ENCODE assay signal across 9 cellular contexts in the genomic region with DNA sequence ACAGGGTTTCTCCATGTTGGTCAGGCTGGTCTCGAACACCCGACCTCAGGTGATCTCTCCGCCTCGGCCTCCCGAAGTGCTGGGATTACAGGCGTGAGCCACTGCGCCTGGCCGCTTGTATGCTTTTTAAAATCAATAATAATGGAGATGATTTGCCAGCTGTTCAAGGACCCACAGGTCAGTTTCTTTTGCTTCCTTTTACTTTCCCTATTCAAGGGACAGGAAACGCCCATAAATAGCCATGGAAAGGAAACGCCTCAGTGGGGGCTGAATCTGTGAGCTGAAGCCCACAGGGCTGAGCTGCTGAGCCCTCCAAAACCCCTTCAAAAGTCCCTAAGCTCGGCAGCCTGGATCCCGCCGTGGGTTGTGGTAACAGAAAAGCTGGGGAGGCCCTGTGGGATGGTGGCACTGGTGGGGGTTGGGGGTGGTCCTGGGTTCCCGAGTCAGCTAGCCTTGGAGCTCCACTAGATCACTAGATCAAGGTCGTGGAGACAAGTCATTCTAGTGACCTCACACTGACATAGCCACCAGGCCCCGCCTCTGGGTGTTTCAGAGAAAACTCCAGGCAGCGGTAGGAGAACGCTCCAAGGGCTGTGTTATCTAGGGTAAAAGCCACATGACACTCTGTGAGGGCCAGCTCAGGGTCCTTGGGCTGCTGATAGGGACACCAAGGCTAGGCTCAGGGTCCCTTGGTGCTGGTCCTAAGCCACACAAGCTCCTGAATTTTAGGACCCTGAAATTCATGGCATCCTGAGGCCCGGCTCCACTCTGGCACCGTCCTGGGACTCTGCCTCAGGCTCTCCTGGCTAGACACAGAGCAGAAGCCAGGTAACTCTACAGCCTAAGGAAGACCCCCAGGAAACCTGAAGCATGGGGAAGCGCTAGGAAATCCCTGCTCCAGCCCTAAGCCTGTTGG. TPM values are rescaled to one million over a fixed set of nuclear protein-coding genes. Genes with fewer than 3 reads are reported as not detected.
A peak's percentile ranks its signal among the peaks of the same experiment; 100 is the strongest.
DNase-seq lines count a peak whose midpoint lies in the region; ATAC-seq, FAIRE-seq and TF ChIP-seq lines count a peak whose summit lies in the region.
"Had no signal": no experiment of that assay in that cellular context is flagged by ENCODE, and none has a peak within 500 bp of the region (broad histone marks: within the 10 kb centered on the region; RNA-seq: fewer than 3 reads in every experiment).

No MANE protein-coding gene starts in this region.

- BruUV-seq in K562 (replicated peaks; lab: Mats Ljungman, UMichigan): TSS peak; percentile 73

- TF ChIP-seq POLR2A in K562 (conservative IDR thresholded peaks at IDR 0.05): peak; percentile 74

- peak overlapping the region; percentile 85 to 88 for H3K9ac ChIP-seq in K562 (ENCODE audit: insufficient read depth in 1 of 2, low read depth in 2 of 2, low read length in 2 of 2)
- H3K9ac ChIP-seq in smooth muscle cell (ENCODE audit: low read depth): peak overlapping the region; percentile 23

- H3K36me3 ChIP-seq in GM23338 (ENCODE audit: insufficient read depth): no peaks in the 10 kb centered on the region
- no peaks in the 10 kb centered on the region for H3K36me3 ChIP-seq in K562 (ENCODE audit: control insufficient read depth, insufficient read depth, low read length)
- no peaks in the 10 kb centered on the region for H3K36me3 ChIP-seq in left lung
- no peaks in the 10 kb centered on the region for H3K36me3 ChIP-seq in smooth muscle cell (ENCODE audit: low read depth)

- CTCF ChIA-PET in K562 (lab: Yijun Ruan, JAX; ENCODE audit: low intra/inter-chr PET ratio): interaction anchor here (0.8 kb wide), 1 partner anchor 18 kb away, joined by 3 read pairs; no protein-coding TSS in a partner anchor

- H2AFZ ChIP-seq in GM23338 (peak overlapping the region; percentile 87), K562 (ENCODE audit: low read depth, low read length) (peak overlapping the region; percentile 83), smooth muscle cell (ENCODE audit: low read depth) (peak overlapping the region; percentile 84)

- no peaks in the 10 kb centered on the region for H4K20me1 ChIP-seq in GM23338 (replicated peaks; ENCODE audit: insufficient read depth)
- H4K20me1 ChIP-seq in K562 (replicated peaks; ENCODE audit: control insufficient read depth, insufficient read depth, low read length): no peaks in the 10 kb centered on the region
- H4K20me1 ChIP-seq in smooth muscle cell (ENCODE audit: low read depth): no peaks in the 10 kb centered on the region

- no peaks in the 10 kb centered on the region for H3K9me1 ChIP-seq in K562 (ENCODE audit: control insufficient read depth, insufficient read depth, low read length)

- WGBS in K562 (ENCODE audit: insufficient coverage, low coverage, missing lambda C conversion rate): 14% methylated on average over 21 of the region's 21 CpGs
- 66% methylated on average over 21 of the region's 21 CpGs for WGBS in smooth muscle cell (ENCODE audit: low lambda C conversion rate)

- H3K27ac ChIP-seq in GM23338 (ENCODE audit: low read depth): no peak overlapping the region
- H3K27ac ChIP-seq in K562 (ENCODE audit: extremely low read depth, low read depth, low read length): peak overlapping the region; percentile 98
- H3K27ac ChIP-seq in left lung: peak overlapping the region; percentile 79 to 84
- H3K27ac ChIP-seq in smooth muscle cell (ENCODE audit: low read depth): peak overlapping the region; percentile 53

- POLR2A ChIA-PET in K562 (lab: Yijun Ruan, JAX): interaction anchor here (0.6 to 1.5 kb wide), 12 partner anchors 9 to 23 kb away, joined by 3 to 21 read pairs (median 6); a partner anchor contains a TSS

- no peak for DNase-seq in GM23338 (ENCODE audit: low spot score)
- DNase-seq in K562 (ENCODE audit: extremely low read depth in 1 of 4, low spot score in 3 of 4): peak; percentile 84 to 95 (median 88)
- DNase-seq in left lung: peak; percentile 85
- DNase-seq in smooth muscle cell (lab: John Stamatoyannopoulos, UW; ENCODE audit: unreplicated experiment): no peak
- no peak for DNase-seq in COR-L47 (lab: John Stamatoyannopoulos, UW)
- DNase-seq in NCI-H2107 (lab: John Stamatoyannopoulos, UW): no peak
- DNase-seq in HT-29 (ENCODE audit: low spot score): no peak
- DNase-seq: GF-D8 had no signal

- ATAC-seq in GM23338 (peak; percentile 68), K562 (peak; percentile 97), left lung (peak; percentile 88), HG02852 (IDR thresholded peaks at IDR 0.05; ENCODE audit: unreplicated experiment) (no peak)

- H3K27ac Mint-ChIP-seq in GM23338: no peak overlapping the region

- TF ChIP-seq EP300 in K562 (IDR thresholded peaks at IDR 0.05; ENCODE audit: low read length): peak; percentile 46; the same call in 1 of the 2 replicates

- peaks cover 9% of the 10 kb centered on the region for H3K27me3 Mint-ChIP-seq in GM23338 (ENCODE audit: insufficient read depth, low read depth, poor library complexity)

- H3K79me2 ChIP-seq in GM23338 (replicated peaks; ENCODE audit: insufficient read depth) (no peaks in the 10 kb centered on the region), K562 (ENCODE audit: control insufficient read depth, insufficient read depth, low read length) (no peaks in the 10 kb centered on the region), smooth muscle cell (ENCODE audit: low read depth) (no peaks in the 10 kb centered on the region)

- no peak overlapping the region for H3K4me2 ChIP-seq in GM23338
- peak overlapping the region; percentile 62 for H3K4me2 ChIP-seq in K562 (ENCODE audit: insufficient read depth, low read length)
- H3K4me2 ChIP-seq in smooth muscle cell: peak overlapping the region; percentile 72

- H3K27me3 ChIP-seq in GM23338 (ENCODE audit: insufficient read depth) (no peaks in the 10 kb centered on the region), K562 (ENCODE audit: control insufficient read depth in 2 of 2, insufficient read depth in 2 of 2, low read length in 2 of 2) (no peaks in the 10 kb centered on the region), left lung (no peaks in the 10 kb centered on the region), smooth muscle cell (ENCODE audit: low read depth) (no peaks in the 10 kb centered on the region)

- intact Hi-C loops in K562 (cut with micrococcal nuclease): loop anchor here (1.0 kb wide), 1 partner anchor 17 kb away; no protein-coding TSS in a partner anchor
- intact Hi-C loops in left lung (cut with DNase I): no loop called here

- H3K9me2 ChIP-seq in GM23338 (ENCODE audit: insufficient read depth): no peaks in the 10 kb centered on the region

- TF ChIP-seq RAD21 in K562 (CRISPR knock-in tag; conservative IDR thresholded peaks at IDR 0.05 in 1 of 2, IDR thresholded peaks at IDR 0.05 in 1 of 2): peak; percentile 14 to 18; a peak in 3 of 4 replicates

- H3F3A ChIP-seq in GM23338 (replicated peaks; ENCODE audit: low read depth): no peaks in the 10 kb centered on the region
- no peaks in the 10 kb centered on the region for H3F3A ChIP-seq in smooth muscle cell (ENCODE audit: low read depth)

- no peak overlapping the region for H3K4me3 Mint-ChIP-seq in GM23338

- TF ChIP-seq CTCF in GM23338 (conservative IDR thresholded peaks at IDR 0.05; ENCODE audit: low read depth in 2 of 2) (no peak), K562 (IDR thresholded peaks at IDR 0.05 in 2 of 3, conservative IDR thresholded peaks at IDR 0.05 in 1 of 3; ENCODE audit: insufficient read depth in 2 of 3, low read depth in 1 of 3, low read length in 3 of 3) (no peak; a peak in 1 of 6 replicates), left lung (IDR thresholded peaks at IDR 0.05) (no peak), smooth muscle cell (IDR thresholded peaks at IDR 0.05; ENCODE audit: borderline replicate concordance, insufficient read depth, poor library complexity, severe bottlenecking) (no peak)

- peak; percentile 99 for FAIRE-seq in K562 (lab: Jason Lieb, UNC)

- H3K9me3 ChIP-seq in K562 (replicated peaks; ENCODE audit: control insufficient read depth, insufficient read depth, low read depth, low read length) (no peaks in the 10 kb centered on the region), left lung (no peaks in the 10 kb centered on the region), smooth muscle cell (replicated peaks; ENCODE audit: low read depth) (no peaks in the 10 kb centered on the region)

- H3K4me1 Mint-ChIP-seq in GM23338: peaks cover 8% of the 10 kb centered on the region; the same call in 2 of the 3 replicates

- no peak overlapping the region for H3K4me3 ChIP-seq in GM23338
- H3K4me3 ChIP-seq in K562: peak overlapping the region; percentile 17
- H3K4me3 ChIP-seq in left lung: no peak overlapping the region
- no peak overlapping the region for H3K4me3 ChIP-seq in smooth muscle cell

- H3K36me3 Mint-ChIP-seq in GM23338 (ENCODE audit: low read depth): no peaks in the 10 kb centered on the region

- H3K4me1 ChIP-seq in GM23338 (ENCODE audit: insufficient read depth): peaks cover 6% of the 10 kb centered on the region; the same call in 1 of the 2 replicates
- H3K4me1 ChIP-seq in K562 (replicated peaks in 1 of 2; ENCODE audit: control insufficient read depth in 2 of 2, insufficient read depth in 2 of 2, low read length in 2 of 2): peaks cover 36 to 40% of the 10 kb centered on the region in 2 experiments
- H3K4me1 ChIP-seq in left lung: peaks cover 24 to 58% of the 10 kb centered on the region in 2 donors
- H3K4me1 ChIP-seq in smooth muscle cell (ENCODE audit: low read depth): peaks cover 7% of the 10 kb centered on the region

- in situ Hi-C loops in K562 (cut with MboI): no loop called here

- H3K9me3 Mint-ChIP-seq in GM23338: no peaks in the 10 kb centered on the region

RNA-seq across cellular contexts. Expression of a gene that starts 18.0 kb away (rescaled TPM):
- 12.8 and 17.2 TPM in 2 replicates for total RNA-seq in GM23338 (2014; rRNA removed; shearing (Covaris generic))
- polyA plus RNA-seq in GM23338 (2016; fragmentation: Nextera tagmentation; extraction: Ambion mirVana) (8.7 and 9.7 TPM in 2 replicates), K562 (2011; rRNA removed) (12.6 and 13.3 TPM in 2 replicates), K562 (2014; fragmentation: Illumina TruSeq; extraction: Trizol) (8.0 and 8.5 TPM in 2 replicates), K562 (2014; fragmentation: Nextera tagmentation; extraction: Ambion mirVana) (1 to 10 TPM; 2.1 to 3.0 TPM), K562 (2014; rRNA removed) (10.1 and 14.1 TPM in 2 replicates), smooth muscle cell (656 and 995 TPM in 2 replicates)
- total RNA-seq in K562 (2011; cell fraction: chromatin; rRNA removed; ENCODE audit: low replicate concordance): 11.5 and 24.3 TPM in 2 replicates
- total RNA-seq in K562 (2011; cell fraction: nucleolus; rRNA removed): 32.5 and 33.0 TPM in 2 replicates
- total RNA-seq in K562 (2011; cell fraction: nucleoplasm; rRNA removed): 17.9 and 22.4 TPM in 2 replicates
- total RNA-seq in K562 (2014; rRNA removed) (12.8 and 18.9 TPM in 2 replicates), K562 (2014; rRNA removed; fragmentation: Illumina TruSeq; extraction: Trizol) (5.0 and 7.3 TPM in 2 replicates), K562 (2015; rRNA removed; fragmentation: Illumina TruSeq; extraction: Trizol) (4.4 and 4.8 TPM in 2 replicates), K562 (2021) (14.2 and 17.1 TPM in 2 replicates), left lung (100 to 1,000 TPM; 203 to 239 TPM), smooth muscle cell (751 and 817 TPM in 2 replicates)
- 16.2 and 25.8 TPM in 2 replicates for polyA plus RNA-seq in K562 (2011; cell fraction: cytosol; rRNA removed)
- 26.5 and 30.4 TPM in 2 replicates for polyA plus RNA-seq in K562 (2011; cell fraction: nucleus; rRNA removed)
- polyA plus RNA-seq in K562 (2012): 8.3 and 11.4 TPM in 2 replicates
- 13.6 and 20.8 TPM in 2 replicates for polyA minus RNA-seq in K562 (2011; rRNA and poly(A)+ RNA removed)
- polyA minus RNA-seq in K562 (2011; cell fraction: cytosol; rRNA and poly(A)+ RNA removed): 13.5 and 14.0 TPM in 2 replicates
- 23.3 and 31.2 TPM in 2 replicates for polyA minus RNA-seq in K562 (2011; cell fraction: nucleus; rRNA and poly(A)+ RNA removed)
- total RNA-seq in HT-29 (2014; rRNA removed; shearing (Covaris generic)): 275 and 286 TPM in 2 replicates

RNA-seq across cellular contexts. Expression of a gene that starts 45.0 kb away (rescaled TPM):
- 92.2 and 99.9 TPM in 2 replicates for total RNA-seq in GM23338 (2014; rRNA removed; shearing (Covaris generic))
- polyA plus RNA-seq in GM23338 (2016; fragmentation: Nextera tagmentation; extraction: Ambion mirVana) (21.2 and 25.2 TPM in 2 replicates), K562 (2011; rRNA removed) (36.4 and 39.2 TPM in 2 replicates), K562 (2014; fragmentation: Illumina TruSeq; extraction: Trizol) (58.0 and 68.4 TPM in 2 replicates), K562 (2014; fragmentation: Nextera tagmentation; extraction: Ambion mirVana) (10 to 100 TPM in 1 of 2 experiments, 1 to 10 TPM in 1; 5.5 to 11.7 TPM), K562 (2014; rRNA removed) (32.9 and 45.5 TPM in 2 replicates), smooth muscle cell (33.2 and 38.2 TPM in 2 replicates)
- total RNA-seq in K562 (2011; cell fraction: chromatin; rRNA removed; ENCODE audit: low replicate concordance): 94.3 and 160 TPM in 2 replicates
- total RNA-seq in K562 (2011; cell fraction: nucleolus; rRNA removed): 81.7 and 85.4 TPM in 2 replicates
- 98.5 and 147 TPM in 2 replicates for total RNA-seq in K562 (2011; cell fraction: nucleoplasm; rRNA removed)
- total RNA-seq in K562 (2014; rRNA removed) (20.9 and 38.1 TPM in 2 replicates), K562 (2014; rRNA removed; fragmentation: Illumina TruSeq; extraction: Trizol) (33.5 and 38.8 TPM in 2 replicates), K562 (2015; rRNA removed; fragmentation: Illumina TruSeq; extraction: Trizol) (41.9 and 42.5 TPM in 2 replicates), K562 (2021) (48.0 and 51.3 TPM in 2 replicates), left lung (100 to 1,000 TPM; 165 to 229 TPM), smooth muscle cell (135 and 140 TPM in 2 replicates)
- 59.9 and 75.2 TPM in 2 replicates for polyA plus RNA-seq in K562 (2011; cell fraction: cytosol; rRNA removed)
- polyA plus RNA-seq in K562 (2011; cell fraction: nucleus; rRNA removed): 37.4 and 51.3 TPM in 2 replicates
- polyA plus RNA-seq in K562 (2012): 49.8 and 50.4 TPM in 2 replicates
- 42.0 and 52.9 TPM in 2 replicates for polyA minus RNA-seq in K562 (2011; rRNA and poly(A)+ RNA removed)
- 26.8 and 27.7 TPM in 2 replicates for polyA minus RNA-seq in K562 (2011; cell fraction: cytosol; rRNA and poly(A)+ RNA removed)
- 19.5 and 22.5 TPM in 2 replicates for polyA minus RNA-seq in K562 (2011; cell fraction: nucleus; rRNA and poly(A)+ RNA removed)
- total RNA-seq in HT-29 (2014; rRNA removed; shearing (Covaris generic)): 132 and 159 TPM in 2 replicates

Comparison
In these comparisons a context has a peak if more than half of its experiments do, and no peak if none do; other contexts are left out.
1. DNase-seq: peak in K562 (4 of 4) and left lung (2 of 2); none in GM23338 (single experiment), smooth muscle cell (single experiment), COR-L47 (single experiment), NCI-H2107 (single experiment) and HT-29 (single experiment).
2. Peak in every context shown above with its lines, with median percentiles within 50 percentile points of each other: H2AFZ ChIP-seq.